Comparison of ENCODE assay signal across 1 cellular context in genomic region chr20:11687546-11688292, GRCh38.
TF ChIP-seq lines count a peak whose summit lies in the region.

No MANE protein-coding gene starts in this region.

TF ChIP-seq in HepG2, 621 proteins besides CTCF, POLR2A, EP300 and RAD21 (continued from another document and continues in another):
- TF ChIP-seq UBTF (CRISPR knock-in tag; IDR thresholded peaks at IDR 0.05) (no peak), TGIF2 (CRISPR knock-in tag; IDR thresholded peaks at IDR 0.05) (no peak), GPBP1L1 (CRISPR knock-in tag; IDR thresholded peaks at IDR 0.05) (no peak), ZNF343 (CRISPR knock-in tag; IDR thresholded peaks at IDR 0.05) (no peak), MXD3 (CRISPR knock-in tag; IDR thresholded peaks at IDR 0.05) (no peak), ZBTB42 (CRISPR knock-in tag; IDR thresholded peaks at IDR 0.05) (peak; percentile 59; the same call in 1 of the 2 replicates), AKAP8 (CRISPR knock-in tag; IDR thresholded peaks at IDR 0.05) (no peak), HNF1B (CRISPR knock-in tag; IDR thresholded peaks at IDR 0.05) (peak; percentile 99), ZBTB3 (CRISPR knock-in tag; IDR thresholded peaks at IDR 0.05; ENCODE audit: borderline replicate concordance, low read depth) (0 out of 2 replicates have a peak, but pooled peaks have one; percentile 48), POGZ (CRISPR knock-in tag; IDR thresholded peaks at IDR 0.05) (peak; percentile 65), RORA (CRISPR knock-in tag; IDR thresholded peaks at IDR 0.05) (no peak), MIER3 (CRISPR knock-in tag; IDR thresholded peaks at IDR 0.05; ENCODE audit: borderline replicate concordance) (peak; percentile 94), ZHX2 (IDR thresholded peaks at IDR 0.05; ENCODE audit: low read depth) (no peak), ZHX2 (CRISPR knock-in tag; IDR thresholded peaks at IDR 0.05; ENCODE audit: borderline replicate concordance) (no peak), ONECUT2 (CRISPR knock-in tag; IDR thresholded peaks at IDR 0.05) (no peak), KIAA2018 (CRISPR knock-in tag; IDR thresholded peaks at IDR 0.05; ENCODE audit: borderline replicate concordance) (0 out of 2 replicates have a peak, but pooled peaks have one; percentile 73), ZNF512 (CRISPR knock-in tag; IDR thresholded peaks at IDR 0.05) (no peak), BRF2 (CRISPR knock-in tag; IDR thresholded peaks at IDR 0.05) (no peak), TFAP4 (IDR thresholded peaks at IDR 0.05; ENCODE audit: borderline replicate concordance, low read depth) (no peak), ZNF563 (CRISPR knock-in tag; IDR thresholded peaks at IDR 0.05) (no peak), REPIN1 (CRISPR knock-in tag; IDR thresholded peaks at IDR 0.05; ENCODE audit: borderline replicate concordance, low read depth) (no peak), IRF2 (CRISPR knock-in tag; IDR thresholded peaks at IDR 0.05) (peak; percentile 89; the same call in 1 of the 2 replicates), ZNF12 (CRISPR knock-in tag; IDR thresholded peaks at IDR 0.05) (peak; percentile 80; the same call in 1 of the 2 replicates), MEIS1 (CRISPR knock-in tag; IDR thresholded peaks at IDR 0.05; ENCODE audit: borderline replicate concordance) (peak; percentile 81; the same call in 1 of the 2 replicates), XRCC5 (optimal IDR thresholded peaks at IDR 0.05; ENCODE audit: low read length) (no peak), TOE1 (CRISPR knock-in tag; IDR thresholded peaks at IDR 0.05) (no peak), IRF1 (CRISPR knock-in tag; IDR thresholded peaks at IDR 0.05; ENCODE audit: low read depth) (0 out of 2 replicates have a peak, but pooled peaks have one; percentile 39), ZNF224 (CRISPR knock-in tag; IDR thresholded peaks at IDR 0.05) (no peak), ZNF431 (CRISPR knock-in tag; IDR thresholded peaks at IDR 0.05; ENCODE audit: borderline replicate concordance, low read depth) (peak; percentile 53; the same call in 1 of the 2 replicates), SOX6 (IDR thresholded peaks at IDR 0.05) (no peak), SOX6 (CRISPR knock-in tag; IDR thresholded peaks at IDR 0.05) (peak; percentile 95)
